ENCODE assay signal across 1 cellular context in the genomic region with DNA sequence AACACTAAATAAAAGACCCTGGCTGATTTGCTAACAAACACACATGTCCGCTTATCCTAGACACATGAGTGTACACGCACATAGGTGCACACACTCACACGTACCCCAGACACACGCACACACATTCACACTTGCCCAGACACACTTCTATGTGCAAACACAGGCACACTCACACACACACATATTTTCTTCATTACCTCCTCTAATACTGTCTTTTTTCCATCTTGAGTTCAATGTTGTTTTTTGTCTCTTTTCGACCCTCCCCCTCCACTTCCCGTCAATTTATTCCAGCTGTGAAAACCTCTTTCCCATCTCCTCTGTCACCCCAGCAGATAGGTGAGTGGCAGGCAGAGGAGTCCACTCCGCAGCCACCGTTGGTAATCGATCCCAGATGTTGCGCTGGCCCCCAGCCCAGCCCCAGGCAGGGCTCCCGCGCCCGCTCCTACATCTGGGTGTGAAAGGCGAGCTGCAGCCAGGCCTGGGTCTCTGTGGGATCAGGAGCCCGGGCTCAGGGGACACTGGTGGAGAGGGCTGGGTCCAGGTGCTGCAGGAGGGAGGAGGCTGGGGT.
TF ChIP-seq lines count a peak whose summit lies in the region.

No MANE protein-coding gene starts in this region.

TF ChIP-seq in H1, 55 proteins besides CTCF, POLR2A, EP300 and RAD21 (continued from another document):
- TF ChIP-seq ATF3 (IDR thresholded peaks at IDR 0.05; ENCODE audit: insufficient read depth, low read depth, low read length) (no peak), TBP (IDR thresholded peaks at IDR 0.05; ENCODE audit: low read depth, low read length) (no peak), KDM5A (IDR thresholded peaks at IDR 0.05; ENCODE audit: low read length) (no peak), CEBPB (IDR thresholded peaks at IDR 0.05; ENCODE audit: low read depth, low read length) (no peak), JUND (IDR thresholded peaks at IDR 0.05; ENCODE audit: low read length) (no peak), GABPA (IDR thresholded peaks at IDR 0.05; ENCODE audit: borderline replicate concordance, insufficient read depth, low read length) (no peak), YY1 (IDR thresholded peaks at IDR 0.05; ENCODE audit: low read depth, low read length) (no peak), GTF2F1 (IDR thresholded peaks at IDR 0.05; ENCODE audit: borderline replicate concordance, low read depth, low read length) (no peak), JUN (IDR thresholded peaks at IDR 0.05; ENCODE audit: low read depth, low read length) (no peak), EZH2 (IDR thresholded peaks at IDR 0.05; ENCODE audit: low read depth, low read length, severe bottlenecking) (no peak), SRF (IDR thresholded peaks at IDR 0.05; ENCODE audit: low read depth, low read length) (no peak), POLR2AphosphoS5 (IDR thresholded peaks at IDR 0.05; ENCODE audit: low read depth, low read length) (no peak)
- TF ChIP-seq, protein P1, sequence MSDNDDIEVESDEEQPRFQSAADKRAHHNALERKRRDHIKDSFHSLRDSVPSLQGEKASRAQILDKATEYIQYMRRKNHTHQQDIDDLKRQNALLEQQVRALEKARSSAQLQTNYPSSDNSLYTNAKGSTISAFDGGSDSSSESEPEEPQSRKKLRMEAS (IDR thresholded peaks at IDR 0.05) = no peak
TF ChIP-seq in H1: peak in this region for 0.
